In the genomic region with DNA sequence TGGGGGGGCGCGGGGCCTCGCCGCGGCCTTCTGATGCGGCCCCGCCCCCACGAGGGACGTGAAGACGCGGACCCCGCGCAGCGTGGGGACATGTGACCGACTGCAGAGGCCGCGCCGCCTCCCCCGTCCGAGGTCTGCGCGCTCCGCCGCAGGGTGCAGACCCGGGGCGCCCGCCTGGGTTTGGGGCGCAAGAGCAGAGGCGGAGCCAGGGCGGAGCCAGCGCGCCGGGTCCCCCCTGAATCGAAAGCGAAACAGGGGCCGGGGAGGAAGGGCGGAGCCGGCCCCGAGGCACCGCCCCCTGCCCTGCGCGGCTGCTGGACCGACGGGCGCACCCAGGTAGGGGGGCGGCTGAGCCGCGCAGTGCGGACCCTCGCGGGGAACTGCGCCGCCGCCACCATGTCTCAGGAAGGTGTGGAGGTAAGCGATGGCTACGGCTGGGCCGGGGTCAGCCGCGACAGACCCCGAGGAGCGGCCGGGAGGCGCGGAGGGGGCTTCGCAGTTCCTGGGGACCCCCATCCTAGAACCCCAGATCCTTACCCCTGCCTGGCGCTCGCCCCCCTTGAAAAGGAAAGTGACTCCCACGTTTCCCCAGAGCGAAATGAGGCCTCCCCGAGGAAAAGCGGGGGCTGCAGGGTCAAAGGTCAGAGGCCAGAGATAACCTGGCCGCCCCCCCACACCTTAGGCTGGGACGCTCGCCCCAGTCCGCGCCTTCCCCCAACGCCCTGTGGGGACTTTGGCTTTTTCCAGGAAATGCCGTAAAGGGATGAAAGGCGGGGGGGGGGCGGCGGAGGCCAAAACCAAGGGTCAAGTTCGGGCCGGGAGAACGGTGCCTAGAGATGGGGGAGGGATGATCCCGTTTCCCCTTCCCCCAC, we compare ENCODE assay signal across 8 cellular contexts. TPM values are rescaled to one million over a fixed set of nuclear protein-coding genes. Genes with fewer than 3 reads are reported as not detected.
A peak's percentile ranks its signal among the peaks of the same experiment; 100 is the strongest.
DNase-seq lines count a peak whose midpoint lies in the region; ATAC-seq and TF ChIP-seq lines count a peak whose summit lies in the region.

A gene (plus strand): TSS at position 286 of the 872 bp plus-strand sequence. CDS start 111 bp downstream, at position 397.

- peak within 1 kb of the TSS; percentile 80 for H3K4me3 Mint-ChIP-seq in activated naive CD4-positive, alpha-beta T cell treated with anti-CD3 and anti-CD28 coated beads for 36 hours

- no peak for TF ChIP-seq CTCF in A673 (conservative IDR thresholded peaks at IDR 0.05; ENCODE audit: low read depth, low read length)
- no peak for TF ChIP-seq CTCF in RWPE2 (IDR thresholded peaks at IDR 0.05; ENCODE audit: poor library complexity, severe bottlenecking)
- no peak for TF ChIP-seq CTCF in subcutaneous adipose tissue (IDR thresholded peaks at IDR 0.05; ENCODE audit: low read depth)

- no peaks in the 10 kb centered on the region for H3K27me3 Mint-ChIP-seq in activated naive CD4-positive, alpha-beta T cell treated with anti-CD3 and anti-CD28 coated beads for 36 hours (ENCODE audit: low read depth)

- BruUV-seq in A673 (replicated peaks; lab: Mats Ljungman, UMichigan) = no TSS peak

- H3K4me1 Mint-ChIP-seq in activated naive CD4-positive, alpha-beta T cell treated with anti-CD3 and anti-CD28 coated beads for 36 hours (ENCODE audit: low read depth) = peaks cover 8% of the 10 kb centered on the region

- ATAC-seq in GM18868 (IDR thresholded peaks at IDR 0.05; ENCODE audit: unreplicated experiment) = peak; percentile 87
- peak; percentile 71 for ATAC-seq in HG03196 (IDR thresholded peaks at IDR 0.05; ENCODE audit: unreplicated experiment)
- peak; percentile 93 for ATAC-seq in RWPE2 (ENCODE audit: low read depth)

- POLR2A ChIA-PET in A673 (lab: Charles Lee; ENCODE audit: low non-redundant PET) = no interaction called here

- H3K36me3 ChIP-seq in A673 (ENCODE audit: insufficient read depth, low read length, poor library complexity, severe bottlenecking) (no peaks in the 10 kb centered on the region), RWPE2 (ENCODE audit: low read depth) (peaks cover 17% of the 10 kb centered on the region; the same call in 1 of the 2 replicates)

- DNase-seq in A673 (ENCODE audit: low spot score) (peak; percentile 77), RWPE2 (ENCODE audit: low spot score) (no peak), germinal center (ENCODE audit: low spot score) (peak; percentile 91), nucleus accumbens (lab: John Stamatoyannopoulos, UW) (peak in 45 of 56 donors; percentile 10 to 80 (median 43))
- DNase-seq in activated naive CD4-positive, alpha-beta T cell treated with anti-CD3 and anti-CD28 coated beads for 36 hours = peak; percentile 80

- H3K27ac ChIP-seq in A673 (ENCODE audit: low read depth, low read length, poor library complexity, severe bottlenecking) = peak within 1 kb of the TSS; percentile 67
- H3K27ac ChIP-seq in RWPE2 (ENCODE audit: poor library complexity, severe bottlenecking) = peak within 1 kb of the TSS; percentile 39

- peaks cover 6% of the 10 kb centered on the region for H3K36me3 Mint-ChIP-seq in activated naive CD4-positive, alpha-beta T cell treated with anti-CD3 and anti-CD28 coated beads for 36 hours (ENCODE audit: low read depth)

- H3K27me3 ChIP-seq in A673 (replicated peaks; ENCODE audit: insufficient read depth, low read depth, low read length, poor library complexity) (no peaks in the 10 kb centered on the region), RWPE2 (ENCODE audit: insufficient read depth, poor library complexity, severe bottlenecking) (no peaks in the 10 kb centered on the region)

- no peaks in the 10 kb centered on the region for H3K9me3 Mint-ChIP-seq in activated naive CD4-positive, alpha-beta T cell treated with anti-CD3 and anti-CD28 coated beads for 36 hours

- peak within 1 kb of the TSS; percentile 77 for H3K27ac Mint-ChIP-seq in activated naive CD4-positive, alpha-beta T cell treated with anti-CD3 and anti-CD28 coated beads for 36 hours

- intact Hi-C loops in A673 (cut with micrococcal nuclease; ENCODE audit: unreplicated experiment) = no loop called here
- intact Hi-C loops in activated naive CD4-positive, alpha-beta T cell treated with anti-CD3 and anti-CD28 coated beads for 36 hours (cut with micrococcal nuclease) = loop anchor here (1.0 kb wide), 2 partner anchors 20 to 109 kb away; a partner anchor contains a TSS

- H3K4me1 ChIP-seq in A673 (ENCODE audit: insufficient read depth, low read length, poor library complexity, severe bottlenecking) = peaks cover 4% of the 10 kb centered on the region
- no peaks in the 10 kb centered on the region for H3K4me1 ChIP-seq in RWPE2 (ENCODE audit: insufficient read depth, poor library complexity, severe bottlenecking)

- CTCF ChIA-PET in A673 (lab: Charles Lee) = no interaction called here
- CTCF ChIA-PET in activated naive CD4-positive, alpha-beta T cell treated with anti-CD3 and anti-CD28 coated beads for 36 hours (lab: Charles Lee) = no interaction called here

- no peaks in the 10 kb centered on the region for H3K9me3 ChIP-seq in A673 (ENCODE audit: low read depth, low read length, poor library complexity, severe bottlenecking)
- no peaks in the 10 kb centered on the region for H3K9me3 ChIP-seq in RWPE2 (ENCODE audit: severe bottlenecking)

- H3K4me3 ChIP-seq in A673 (ENCODE audit: low read depth, low read length, poor library complexity, severe bottlenecking) = peak within 1 kb of the TSS; percentile 91
- peak within 1 kb of the TSS; percentile 71 for H3K4me3 ChIP-seq in RWPE2 (ENCODE audit: severe bottlenecking)

RNA-seq across cellular contexts. Expression of the gene that starts here (rescaled TPM):
- total RNA-seq in A673 (2021) (15.2 and 17.3 TPM in 2 replicates), subcutaneous adipose tissue (10 to 100 TPM in 3 of 4 donors, 1 to 10 TPM in 1; 8.6 to 36.7 (median 25.6) TPM)
- total RNA-seq in activated naive CD4-positive, alpha-beta T cell treated with anti-CD3 and anti-CD28 coated beads for 36 hours = 10 to 100 TPM; 28.3 to 31.9 TPM
